In genomic region chr3:62132027-62132590, GRCh38 we compare ENCODE assay signal across 15 cellular contexts.
A peak's percentile ranks its signal among the peaks of the same experiment; 100 is the strongest.
DNase-seq lines count a peak whose midpoint lies in the region; ATAC-seq, FAIRE-seq and TF ChIP-seq lines count a peak whose summit lies in the region.
"Had no signal": no experiment of that assay in that cellular context is flagged by ENCODE, and none has a peak within 500 bp of the region (broad histone marks: within the 10 kb centered on the region; RNA-seq: fewer than 3 reads in every experiment).

No MANE protein-coding gene starts in this region.

- intact Hi-C loops in HepG2 (cut with micrococcal nuclease; ENCODE audit: unreplicated experiment) = no loop called here
- intact Hi-C loops in right lobe of liver (cut with DNase I) = no loop called here

- no peak overlapping the region for H3K4me2 ChIP-seq in HepG2 (ENCODE audit: low read depth, low read length)
- H3K4me2 ChIP-seq: BLaER1 had no signal

- H3K36me3 Mint-ChIP-seq in osteocyte (ENCODE audit: unreplicated experiment) = no peaks in the 10 kb centered on the region
- H3K36me3 Mint-ChIP-seq: IgD-negative memory B cell had no signal

- in situ Hi-C loops in HepG2 (cut with HindIII; ENCODE audit: extremely low pct_ligation_motif_present, low pct_unique_long_range_greater_than_20kb) (no loop called here), HAP-1 (cut with MboI; ENCODE audit: low sequenced_read_pairs) (no loop called here)

- DNase-seq in HepG2 (ENCODE audit: low spot score) (no peak), right lobe of liver (no peak), left kidney (ENCODE audit: low read depth, low spot score) (peak; percentile 79), stromal cell of bone marrow (ENCODE audit: low read depth) (peak; percentile 31), NK-92 (lab: John Stamatoyannopoulos, UW; ENCODE audit: unreplicated experiment) (no peak), osteocyte (ENCODE audit: extremely low spot score, unreplicated experiment) (no peak), HAP-1 (ENCODE audit: low spot score in 2 of 2) (no peak)
- DNase-seq: 8988T, H9, NCI-H2029 treated with DMSO at 0.1 percent for 48 hours, NCI-H510A, SHP77 treated with DMSO at 0.1 percent for 48 hours had no signal

- POLR2A ChIA-PET in HepG2 (lab: Yijun Ruan, JAX) = no interaction called here

- no peaks in the 10 kb centered on the region for H4K20me1 ChIP-seq in HepG2 (ENCODE audit: insufficient read depth, low read length)
- H4K20me1 ChIP-seq: BLaER1 had no signal

- H3K4me3 Mint-ChIP-seq in osteocyte (ENCODE audit: unreplicated experiment) = no peak overlapping the region
- H3K4me3 Mint-ChIP-seq: H9, IgD-negative memory B cell had no signal

- no peak for FAIRE-seq in HepG2 (lab: Jason Lieb, UNC)

- H3K27ac ChIP-seq in HepG2 (ENCODE audit: extremely low read length, insufficient read depth, low read length) (no peak overlapping the region), right lobe of liver (no peak overlapping the region)
- H3K27ac ChIP-seq: BLaER1 had no signal

- TF ChIP-seq CTCF in HepG2 (CRISPR knock-in tag; IDR thresholded peaks at IDR 0.05) (no peak), right lobe of liver (IDR thresholded peaks at IDR 0.05) (no peak), osteocyte (IDR thresholded peaks at IDR 0.05) (no peak)

- peaks cover 0 to 3% of the 10 kb centered on the region in 2 experiments; a peak in 1 of 5 replicates for H3K36me3 ChIP-seq in HepG2 (replicated peaks in 1 of 2; ENCODE audit: control insufficient read depth in 1 of 2, insufficient read depth in 2 of 2, low read length in 2 of 2)
- H3K36me3 ChIP-seq in right lobe of liver = no peaks in the 10 kb centered on the region
- no peaks in the 10 kb centered on the region for H3K36me3 ChIP-seq in HAP-1 (replicated peaks)
- H3K36me3 ChIP-seq: BLaER1 had no signal

- no TSS peak for BruUV-seq in HepG2 (replicated peaks; lab: Mats Ljungman, UMichigan)

- H3K27me3 Mint-ChIP-seq in osteocyte (ENCODE audit: unreplicated experiment) = peaks cover 4% of the 10 kb centered on the region

- no peaks in the 10 kb centered on the region for H3K9me3 Mint-ChIP-seq in osteocyte (ENCODE audit: unreplicated experiment)
- H3K9me3 Mint-ChIP-seq: H9 had no signal

- WGBS in HepG2 (ENCODE audit: low lambda C conversion rate) = 95% methylated on average over 3 of the region's 3 CpGs
- WGBS in right lobe of liver (ENCODE audit: insufficient coverage, low coverage, low lambda C conversion rate, missing lambda C conversion rate) = 64% methylated on average over 3 of the region's 3 CpGs

- no peak overlapping the region for H2AFZ ChIP-seq in HepG2 (ENCODE audit: low read length)

- H3K9ac ChIP-seq in HepG2 (ENCODE audit: insufficient read depth, low read depth, low read length) = no peak overlapping the region
- H3K9ac ChIP-seq: BLaER1 had no signal

- TF ChIP-seq EP300 in HepG2 (IDR thresholded peaks at IDR 0.05; ENCODE audit: low read depth in 2 of 2, low read length in 2 of 2) (no peak), HepG2 (CRISPR knock-in tag; IDR thresholded peaks at IDR 0.05; ENCODE audit: borderline replicate concordance) (no peak)

- H3K27ac Mint-ChIP-seq in osteocyte (ENCODE audit: unreplicated experiment) = no peak overlapping the region
- H3K27ac Mint-ChIP-seq: H9, IgD-negative memory B cell had no signal

- H3K9me3 ChIP-seq in HepG2 (ENCODE audit: low read length) (no peaks in the 10 kb centered on the region), right lobe of liver (no peaks in the 10 kb centered on the region), HAP-1 (no peaks in the 10 kb centered on the region)
- H3K9me3 ChIP-seq: BLaER1 had no signal

- no peaks in the 10 kb centered on the region for H3K4me1 ChIP-seq in HepG2 (ENCODE audit: insufficient read depth, low read length)
- no peaks in the 10 kb centered on the region for H3K4me1 ChIP-seq in right lobe of liver
- peaks cover 9% of the 10 kb centered on the region; the same call in 1 of the 2 replicates for H3K4me1 ChIP-seq in HAP-1
- H3K4me1 ChIP-seq: BLaER1 had no signal

- no peaks in the 10 kb centered on the region for H3K27me3 ChIP-seq in HepG2 (ENCODE audit: control insufficient read depth in 1 of 2, insufficient read depth in 2 of 2, low read length in 2 of 2)
- H3K27me3 ChIP-seq in right lobe of liver = no peaks in the 10 kb centered on the region
- no peaks in the 10 kb centered on the region for H3K27me3 ChIP-seq in HAP-1 (ENCODE audit: low read depth)
- H3K27me3 ChIP-seq: BLaER1 had no signal

- TF ChIP-seq POLR2A in HepG2 (IDR thresholded peaks at IDR 0.05; ENCODE audit: insufficient read depth in 1 of 2, low read depth in 2 of 2, low read length in 2 of 2) (no peak), right lobe of liver (IDR thresholded peaks at IDR 0.05) (no peak)

- CTCF ChIA-PET in HepG2 (lab: Yijun Ruan, JAX; ENCODE audit: low intra/inter-chr PET ratio, low total read pairs) = no interaction called here

- ATAC-seq in HepG2 (no peak), right lobe of liver (no peak), GM18868 (IDR thresholded peaks at IDR 0.05; ENCODE audit: unreplicated experiment) (no peak)

- TF ChIP-seq RAD21 in HepG2 (CRISPR knock-in tag; IDR thresholded peaks at IDR 0.05) = no peak

- H3K4me1 Mint-ChIP-seq in osteocyte (ENCODE audit: unreplicated experiment) = peaks cover 9% of the 10 kb centered on the region
- H3K4me1 Mint-ChIP-seq: IgD-negative memory B cell had no signal

- H3K79me2 ChIP-seq in HepG2 (ENCODE audit: insufficient read depth, low read length) = no peaks in the 10 kb centered on the region

- H3K4me3 ChIP-seq in HepG2 (replicated peaks in 1 of 3; ENCODE audit: insufficient read depth in 1 of 3, low read depth in 2 of 3, low read length in 3 of 3) = no peak overlapping the region
- H3K4me3 ChIP-seq in right lobe of liver = no peak overlapping the region
- H3K4me3 ChIP-seq in HAP-1 = no peak overlapping the region
- H3K4me3 ChIP-seq: BLaER1 had no signal

TF ChIP-seq in HepG2, 621 proteins besides CTCF, POLR2A, EP300 and RAD21:
- TF ChIP-seq SOX5 (CRISPR knock-in tag; IDR thresholded peaks at IDR 0.05; ENCODE audit: borderline replicate concordance) (no peak), PLSCR1 (CRISPR knock-in tag; IDR thresholded peaks at IDR 0.05; ENCODE audit: borderline replicate concordance) (no peak), ATF7 (IDR thresholded peaks at IDR 0.05) (0 out of 2 replicates have a peak, but pooled peaks have one; percentile 10), ATF7 (CRISPR knock-in tag; IDR thresholded peaks at IDR 0.05) (no peak), ZNF780A (CRISPR knock-in tag; IDR thresholded peaks at IDR 0.05) (no peak), ZNF160 (CRISPR knock-in tag; IDR thresholded peaks at IDR 0.05) (no peak), JUNB (CRISPR knock-in tag; IDR thresholded peaks at IDR 0.05; ENCODE audit: borderline replicate concordance) (no peak), FOXO1 (CRISPR knock-in tag; IDR thresholded peaks at IDR 0.05) (no peak), DMTF1 (CRISPR knock-in tag; IDR thresholded peaks at IDR 0.05) (no peak), ZFP91 (CRISPR knock-in tag; IDR thresholded peaks at IDR 0.05; ENCODE audit: borderline replicate concordance) (no peak)

Comparison
In these comparisons a context has a peak if more than half of its experiments do, and no peak if none do; other contexts are left out.
1. DNase-seq: peak in left kidney (single experiment) and stromal cell of bone marrow (single experiment); none in HepG2 (single experiment), right lobe of liver (0 of 3), NK-92 (single experiment), osteocyte (single experiment) and HAP-1 (0 of 2).